In the genomic region with DNA sequence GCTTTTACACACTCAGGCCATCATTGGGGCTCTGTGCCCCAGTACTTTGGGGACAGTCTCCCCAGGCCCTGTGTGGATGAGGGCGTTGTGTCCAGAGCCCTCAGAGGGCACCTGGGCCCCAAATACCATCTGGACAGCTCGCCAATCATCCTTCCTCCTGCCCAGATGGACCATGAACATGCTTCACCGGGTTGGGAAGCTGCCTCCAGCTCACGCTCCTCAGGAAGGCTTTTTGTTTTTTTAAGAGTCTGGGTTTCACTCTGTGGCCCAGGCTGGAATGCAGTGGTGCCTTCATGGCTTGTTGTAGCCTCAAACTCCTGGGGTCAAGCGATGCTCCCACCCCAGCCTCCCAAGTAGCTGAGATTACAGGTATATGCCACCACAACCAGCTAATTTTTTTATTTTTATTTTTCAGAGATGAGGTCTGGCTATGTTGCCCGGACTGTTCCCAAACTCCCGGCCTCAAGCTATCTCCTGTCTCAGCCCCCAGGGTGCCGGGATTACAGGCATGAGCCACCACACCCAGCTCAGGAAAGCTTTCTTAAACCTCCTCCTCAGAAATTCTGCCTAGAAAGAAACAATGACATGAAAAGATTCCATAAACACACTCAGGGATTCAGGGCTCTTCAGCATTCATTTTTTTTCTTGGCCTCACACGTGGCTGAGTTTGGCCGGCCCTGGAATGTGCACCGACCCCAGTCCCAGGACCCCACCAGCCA, we compare ENCODE assay signal across 14 cellular contexts. TPM values are rescaled to one million over a fixed set of nuclear protein-coding genes. Genes with fewer than 3 reads are reported as not detected.
"Had no signal": no experiment of that assay in that cellular context is flagged by ENCODE, and none has a peak within 500 bp of the region (broad histone marks: within the 10 kb centered on the region; RNA-seq: fewer than 3 reads in every experiment).

No MANE protein-coding gene starts in this region.

- H3K27ac ChIP-seq: ascending aorta, esophagus squamous epithelium, neutrophil, uterus had no signal

- H3K27me3 ChIP-seq: ascending aorta, uterus had no signal

- H3K4me3 ChIP-seq: ascending aorta, esophagus squamous epithelium, uterus had no signal

- ATAC-seq: stimulated activated effector memory CD8-positive, alpha-beta T cell treated with anti-CD3 and anti-CD28 coated beads, Interleukin-12 subunit alpha, Interleukin-12 subunit beta, amount 100 ng/mL, for 72 hours; T-cell had no signal

- H3K36me3 ChIP-seq: ascending aorta, esophagus squamous epithelium, neutrophil, uterus had no signal

- FAIRE-seq: bronchial epithelial cell, endothelial cell of umbilical vein had no signal

- H3K9me3 ChIP-seq: ascending aorta, esophagus squamous epithelium, neutrophil, uterus had no signal

- H3K4me1 ChIP-seq: ascending aorta, esophagus squamous epithelium, uterus had no signal

- DNase-seq: activated CD4-positive, CD25-positive, alpha-beta regulatory T cell treated with anti-CD3 and anti-CD28 coated beads, Interleukin-2, amount 50 U/mL, for 72 hours; activated naive CD4-positive, alpha-beta T cell; esophagus squamous epithelium; mammary epithelial cell; naive B cell; T-cell; T1000; uterus had no signal

RNA-seq across cellular contexts. Expression of gene ZNF423, which starts 27.4 kb away (rescaled TPM):
- total RNA-seq: activated CD8-positive, alpha-beta memory T cell treated with anti-CD3 and anti-CD28 coated beads for 36 hours had no signal
